ENCODE assay signal across 1 cellular context in genomic region chr10:98910048-98910447, GRCh38.
A peak's percentile ranks its signal among the peaks of the same experiment; 100 is the strongest.
TF ChIP-seq lines count a peak whose summit lies in the region.

No MANE protein-coding gene starts in this region.

TF ChIP-seq in K562, 482 proteins besides CTCF, POLR2A, EP300 and RAD21 (continued from another document and continues in another):
- TF ChIP-seq GTF2B (IDR thresholded peaks at IDR 0.05; ENCODE audit: extremely low read depth, insufficient read length): no peak
- no peak for TF ChIP-seq CBFB (CRISPR knock-in tag; IDR thresholded peaks at IDR 0.05)
- TF ChIP-seq CTBP1 (IDR thresholded peaks at IDR 0.05; ENCODE audit: borderline replicate concordance): peak; percentile 93
- TF ChIP-seq SRSF1 (IDR thresholded peaks at IDR 0.05; ENCODE audit: low read depth, low read length): no peak
- peak; percentile 42 for TF ChIP-seq BRD9 (IDR thresholded peaks at IDR 0.05; ENCODE audit: low read depth, partially characterized antibody)
- TF ChIP-seq FOXA1 (IDR thresholded peaks at IDR 0.05; ENCODE audit: borderline replicate concordance): no peak
- no peak for TF ChIP-seq POU5F1 (IDR thresholded peaks at IDR 0.05; ENCODE audit: borderline replicate concordance, low read depth, low read length, partially characterized antibody)
- no peak for TF ChIP-seq ZNF830 (CRISPR knock-in tag; IDR thresholded peaks at IDR 0.05)
- no peak for TF ChIP-seq ZC3H4 (CRISPR knock-in tag; IDR thresholded peaks at IDR 0.05; ENCODE audit: borderline replicate concordance)
- TF ChIP-seq EWSR1 (IDR thresholded peaks at IDR 0.05; ENCODE audit: borderline replicate concordance, low read depth, partially characterized antibody): no peak
- no peak for TF ChIP-seq NELFE (IDR thresholded peaks at IDR 0.05; ENCODE audit: insufficient read depth, insufficient read length)
- TF ChIP-seq TEAD4 (IDR thresholded peaks at IDR 0.05; ENCODE audit: low read length): peak; percentile 98
- no peak for TF ChIP-seq TEAD4 (CRISPR knock-in tag; IDR thresholded peaks at IDR 0.05; ENCODE audit: borderline replicate concordance)
- TF ChIP-seq ZNF644 (tag; IDR thresholded peaks at IDR 0.05; ENCODE audit: low read depth): no peak
- no peak for TF ChIP-seq THAP12 (CRISPR knock-in tag; IDR thresholded peaks at IDR 0.05)
- TF ChIP-seq GATA2 (CRISPR knock-in tag; IDR thresholded peaks at IDR 0.05): peak; percentile 95
- TF ChIP-seq ID3 (CRISPR knock-in tag; IDR thresholded peaks at IDR 0.05): no peak
- TF ChIP-seq ID3 (tag; IDR thresholded peaks at IDR 0.05): no peak
- TF ChIP-seq HMGXB4 (CRISPR knock-in tag; IDR thresholded peaks at IDR 0.05): no peak
- 0 out of 2 replicates have a peak, but pooled peaks have one; percentile 8 for TF ChIP-seq SMAD3 (CRISPR knock-in tag; conservative IDR thresholded peaks at IDR 0.05)
- TF ChIP-seq LCOR (CRISPR knock-in tag; IDR thresholded peaks at IDR 0.05): no peak
- no peak for TF ChIP-seq SAFB2 (IDR thresholded peaks at IDR 0.05; ENCODE audit: borderline replicate concordance, low read depth, low read length, severe bottlenecking)
- TF ChIP-seq ATF4 (CRISPR knock-in tag; IDR thresholded peaks at IDR 0.05): no peak
- peak; percentile 90 to 93 for TF ChIP-seq ARNT (IDR thresholded peaks at IDR 0.05)
- peak; percentile 97 for TF ChIP-seq TAL1 (IDR thresholded peaks at IDR 0.05)
- TF ChIP-seq ZC3H11A (IDR thresholded peaks at IDR 0.05; ENCODE audit: low read depth, low read length): no peak
- peak in 1 of 2 experiments; percentile 94; a peak in 2 of 4 replicates for TF ChIP-seq ZMIZ1 (IDR thresholded peaks at IDR 0.05; ENCODE audit: low read depth in 2 of 2, low read length in 2 of 2)
- TF ChIP-seq ZBTB43 (CRISPR knock-in tag; IDR thresholded peaks at IDR 0.05): no peak
- no peak for TF ChIP-seq MED1 (CRISPR knock-in tag; IDR thresholded peaks at IDR 0.05; ENCODE audit: borderline replicate concordance)
- TF ChIP-seq HNRNPK (IDR thresholded peaks at IDR 0.05; ENCODE audit: low read depth, low read length, poor library complexity, severe bottlenecking): no peak
- no peak for TF ChIP-seq ZBTB5 (IDR thresholded peaks at IDR 0.05)
- TF ChIP-seq HDAC6 (IDR thresholded peaks at IDR 0.05; ENCODE audit: low read depth, low read length): no peak
- no peak for TF ChIP-seq PHTF2 (CRISPR knock-in tag; IDR thresholded peaks at IDR 0.05)
- peak; percentile 93 for TF ChIP-seq KLF16 (IDR thresholded peaks at IDR 0.05)
- TF ChIP-seq HMG20A (CRISPR knock-in tag; conservative IDR thresholded peaks at IDR 0.05): no peak
- TF ChIP-seq ZFX (CRISPR knock-in tag; IDR thresholded peaks at IDR 0.05): no peak
- TF ChIP-seq ETS1 (conservative IDR thresholded peaks at IDR 0.05; ENCODE audit: control insufficient read depth, low read depth, low read length): 0 out of 2 replicates have a peak, but pooled peaks have one; percentile 40
- TF ChIP-seq DPF2 (IDR thresholded peaks at IDR 0.05): peak; percentile 99
- no peak for TF ChIP-seq FOXK2 (conservative IDR thresholded peaks at IDR 0.05 in 1 of 2, IDR thresholded peaks at IDR 0.05 in 1 of 2; ENCODE audit: low read depth in 2 of 2)
- no peak for TF ChIP-seq FUS (optimal IDR thresholded peaks at IDR 0.05; ENCODE audit: low read depth, low read length)
- TF ChIP-seq CREB5 (CRISPR knock-in tag; IDR thresholded peaks at IDR 0.05): no peak
- no peak for TF ChIP-seq RBM34 (IDR thresholded peaks at IDR 0.05; ENCODE audit: borderline replicate concordance, insufficient read depth, low read length)
- TF ChIP-seq MEF2A (IDR thresholded peaks at IDR 0.05; ENCODE audit: control insufficient read depth, low read depth, low read length): no peak
- no peak for TF ChIP-seq ZNF512 (tag; IDR thresholded peaks at IDR 0.05)
- TF ChIP-seq TGIF2 (CRISPR knock-in tag; IDR thresholded peaks at IDR 0.05): no peak
- no peak for TF ChIP-seq ESRRB (CRISPR knock-in tag; IDR thresholded peaks at IDR 0.05; ENCODE audit: borderline replicate concordance)
- no peak for TF ChIP-seq TEAD2 (tag; IDR thresholded peaks at IDR 0.05)
- peak; percentile 41 for TF ChIP-seq TAF9B (IDR thresholded peaks at IDR 0.05; ENCODE audit: partially characterized antibody)
